Comparison of ENCODE assay signal across 8 cellular contexts in the genomic region with DNA sequence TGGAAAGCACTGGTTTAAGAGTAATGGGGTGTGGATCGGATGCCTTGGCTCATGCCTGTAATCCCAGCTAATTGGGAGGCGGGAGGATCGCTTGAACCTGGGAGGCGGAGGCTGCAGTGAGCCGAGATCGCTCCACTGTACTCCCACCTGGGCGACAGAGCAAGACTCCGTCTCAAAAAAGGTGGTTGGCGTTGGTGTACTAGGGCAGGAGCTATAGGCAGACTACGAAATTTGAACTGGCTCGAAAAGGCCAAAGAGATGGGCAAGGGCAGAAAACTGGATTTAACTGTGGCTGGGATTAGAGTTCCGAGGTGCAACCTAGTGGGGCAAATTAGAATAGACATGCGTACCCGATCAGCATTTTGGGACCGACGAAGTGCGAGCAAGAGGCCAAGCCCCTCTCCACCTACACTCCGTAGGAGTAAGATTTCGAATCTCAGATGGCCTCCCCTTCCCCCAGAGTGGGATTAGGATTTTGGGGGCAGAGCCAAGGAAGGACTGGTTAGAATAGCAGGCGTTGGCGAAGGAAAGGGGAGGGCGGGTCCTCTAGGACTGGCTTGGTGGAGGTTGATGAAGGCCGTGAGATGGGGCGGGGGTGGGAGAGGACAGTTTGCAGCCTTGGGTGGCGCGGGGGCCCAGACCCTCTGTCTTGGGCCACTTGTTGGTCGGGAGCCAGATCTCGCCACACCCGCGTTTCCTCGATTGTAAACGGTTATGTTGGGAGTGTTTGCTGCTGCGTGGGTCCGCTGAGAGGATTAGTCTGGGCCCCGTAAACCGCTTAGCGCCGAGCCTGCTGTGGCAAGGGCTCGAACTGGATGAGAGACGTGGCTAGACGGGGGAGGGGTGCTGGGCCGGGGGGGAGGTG. TPM values are rescaled to one million over a fixed set of nuclear protein-coding genes. Genes with fewer than 3 reads are reported as not detected.
DNase-seq lines count a peak whose midpoint lies in the region; ATAC-seq and TF ChIP-seq lines count a peak whose summit lies in the region.

No MANE protein-coding gene starts in this region.

- H3K36me3 ChIP-seq in cardiac muscle cell (no peaks in the 10 kb centered on the region), psoas muscle (ENCODE audit: insufficient read depth in 1 of 2, low read depth in 1 of 2) (peaks cover 12 to 46% of the 10 kb centered on the region in 2 donors)

- peaks cover 23% of the 10 kb centered on the region for H3K4me1 Mint-ChIP-seq in activated T-cell treated with anti-CD3 and anti-CD28 coated beads, Interleukin-2, amount 50 U/mL, for 24 hours (ENCODE audit: low read depth)

- peak overlapping the region; percentile 77 for H3K27ac Mint-ChIP-seq in activated T-cell treated with anti-CD3 and anti-CD28 coated beads, Interleukin-2, amount 50 U/mL, for 24 hours

- H3K27ac ChIP-seq in cardiac muscle cell (peak overlapping the region; percentile 84), psoas muscle (peak overlapping the region; percentile 85)

- peak overlapping the region; percentile 69 for H3K4me3 ChIP-seq in cardiac muscle cell
- peak overlapping the region; percentile 62 for H3K4me3 ChIP-seq in psoas muscle

- WGBS in psoas muscle, 3 donors = 44 to 62% (median 52%) methylated on average over 39 to 42 of the region's 42 CpGs

- peak overlapping the region; percentile 91 for H3K4me3 Mint-ChIP-seq in activated T-cell treated with anti-CD3 and anti-CD28 coated beads, Interleukin-2, amount 50 U/mL, for 24 hours

- TF ChIP-seq CTCF in cardiac muscle cell (IDR thresholded peaks at IDR 0.05; ENCODE audit: low read depth, low read length) (no peak), psoas muscle (IDR thresholded peaks at IDR 0.05) (no peak)

- DNase-seq in Ammon's horn (ENCODE audit: low spot score) (peak; percentile 52), cardiac muscle cell (ENCODE audit: low read depth in 1 of 2, low spot score in 1 of 2) (no peak), psoas muscle (peak in 1 of 2 donors; percentile 60), cerebellar nuclear complex (lab: John Stamatoyannopoulos, UW) (no peak), kidney tubule cell (ENCODE audit: low spot score) (no peak)
- DNase-seq in activated T-cell treated with anti-CD3 and anti-CD28 coated beads, Interleukin-2, amount 50 U/mL, for 24 hours = no peak

- H3K9me3 Mint-ChIP-seq in activated T-cell treated with anti-CD3 and anti-CD28 coated beads, Interleukin-2, amount 50 U/mL, for 24 hours = no peaks in the 10 kb centered on the region

- intact Hi-C loops in psoas muscle (cut with DNase I) = no loop called here

- H3K4me1 ChIP-seq in cardiac muscle cell (ENCODE audit: low read depth) (no peaks in the 10 kb centered on the region), psoas muscle (peaks cover 8% of the 10 kb centered on the region)

- H3K9me3 ChIP-seq in cardiac muscle cell (ENCODE audit: low read depth) = no peaks in the 10 kb centered on the region
- no peaks in the 10 kb centered on the region for H3K9me3 ChIP-seq in psoas muscle

- H3K27me3 Mint-ChIP-seq in activated T-cell treated with anti-CD3 and anti-CD28 coated beads, Interleukin-2, amount 50 U/mL, for 24 hours = no peaks in the 10 kb centered on the region

- ATAC-seq in GM21576 (IDR thresholded peaks at IDR 0.05; ENCODE audit: unreplicated experiment) = peak; percentile 3
- ATAC-seq in psoas muscle = no peak
- ATAC-seq in GM18867 (IDR thresholded peaks at IDR 0.05; ENCODE audit: unreplicated experiment) = no peak

- H3K27me3 ChIP-seq in cardiac muscle cell = no peaks in the 10 kb centered on the region
- H3K27me3 ChIP-seq in psoas muscle (ENCODE audit: insufficient read depth in 3 of 3, low read length in 2 of 3) = no peaks in the 10 kb centered on the region

- H3K36me3 Mint-ChIP-seq in activated T-cell treated with anti-CD3 and anti-CD28 coated beads, Interleukin-2, amount 50 U/mL, for 24 hours (ENCODE audit: low read depth) = peaks cover 54% of the 10 kb centered on the region

RNA-seq across cellular contexts. Expression of a gene that starts 2.0 kb away (rescaled TPM):
- total RNA-seq in cardiac muscle cell = 1.5 and 4.8 TPM in 2 replicates
- polyA plus RNA-seq in cardiac muscle cell = 2.8 and 5.8 TPM in 2 replicates
- 10 to 100 TPM; 13.6 to 18.9 (median 15.8) TPM for total RNA-seq in psoas muscle
- polyA plus RNA-seq in psoas muscle = 10 to 100 TPM in 1 of 3 donors, 1 to 10 TPM in 2; 3.6 to 21.2 (median 9.9) TPM

RNA-seq across cellular contexts. Expression of a gene that starts 16.4 kb away (rescaled TPM):
- total RNA-seq in cardiac muscle cell = 13.8 and 22.5 TPM in 2 replicates
- 16.3 and 21.9 TPM in 2 replicates for polyA plus RNA-seq in cardiac muscle cell
- total RNA-seq in psoas muscle = 10 to 100 TPM; 16.9 to 28.2 (median 24.2) TPM
- polyA plus RNA-seq in psoas muscle = 10 to 100 TPM; 18.8 to 28.5 (median 24.0) TPM

RNA-seq across cellular contexts. Expression of a gene that starts 37.0 kb away (rescaled TPM):
- total RNA-seq in cardiac muscle cell (not detected in 2 replicates), psoas muscle (1 to 10 TPM; 2.4 to 6.3 (median 4.5) TPM)
- polyA plus RNA-seq in cardiac muscle cell (not detected in 2 replicates), psoas muscle (1 to 10 TPM in 1 of 3 donors, under 1 TPM in 2; 0.64 to 2.3 (median 0.77) TPM)

RNA-seq across cellular contexts. Expression of a gene that starts 41.7 kb away (rescaled TPM):
- total RNA-seq in cardiac muscle cell = 19.1 and 21.5 TPM in 2 replicates
- polyA plus RNA-seq in cardiac muscle cell = 12.9 and 19.2 TPM in 2 replicates
- 10 to 100 TPM in 1 of 4 donors, 1 to 10 TPM in 3; 2.7 to 32.5 (median 4.7) TPM for total RNA-seq in psoas muscle
- polyA plus RNA-seq in psoas muscle = 1 to 10 TPM; 2.7 to 6.6 (median 2.9) TPM

RNA-seq across cellular contexts. Expression of a gene that starts 59.3 kb away (rescaled TPM):
- total RNA-seq in cardiac muscle cell (0.18 TPM in 1 of 2 replicates, not detected in the other), psoas muscle (under 1 TPM in 3 of 4 donors, not detected in 1; 0.27 to 0.43 (median 0.37) TPM)
- polyA plus RNA-seq in cardiac muscle cell (not detected in 2 replicates), psoas muscle (under 1 TPM in 2 of 3 donors, not detected in 1; 0.06 to 0.44 TPM)
